Comparison of ENCODE assay signal across 8 cellular contexts in the genomic region with DNA sequence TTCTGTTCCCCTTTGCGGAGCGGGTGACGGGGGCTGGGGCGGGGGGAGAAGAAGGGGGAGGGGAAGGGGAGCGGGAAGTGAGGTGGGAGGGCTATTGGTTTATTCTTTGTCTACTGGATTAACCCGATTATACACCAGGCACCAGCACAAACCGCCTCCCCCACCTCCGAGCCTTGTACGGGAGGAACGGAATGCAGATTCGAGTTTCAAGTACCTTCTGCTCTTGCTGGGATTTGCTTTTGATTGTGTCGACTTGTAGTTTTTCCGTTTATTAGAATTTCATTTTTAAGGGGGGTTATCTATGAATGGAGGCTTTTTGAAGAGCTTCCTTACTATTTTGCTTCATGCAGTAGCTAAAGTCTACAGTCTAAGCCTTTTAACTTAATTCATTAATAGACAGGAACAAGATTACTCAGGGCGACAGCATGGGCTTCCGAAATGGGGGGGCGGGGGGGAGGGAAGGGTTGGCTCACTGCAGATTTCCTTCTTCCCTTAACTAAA. TPM values are rescaled to one million over a fixed set of nuclear protein-coding genes. Genes with fewer than 3 reads are reported as not detected.
DNase-seq lines count a peak whose midpoint lies in the region; ATAC-seq and TF ChIP-seq lines count a peak whose summit lies in the region.

No MANE protein-coding gene starts in this region.

- DNase-seq in DMS 273 (lab: John Stamatoyannopoulos, UW; ENCODE audit: unreplicated experiment) (peak; percentile 75), heart left ventricle (peak; percentile 50 to 76 (median 69)), trophoblast cell (peak in 1 of 2 donors; percentile 21), HFFc6 (no peak)
- DNase-seq in activated T-helper 1 cell treated with anti-CD3 and anti-CD28 coated beads, Interleukin-12 subunit alpha, Interleukin-12 subunit beta, Interleukin-2, Interleukin-4 antibody, amounts not matched to agents 30 ng/mL and 10 ng/mL and 1 ng/mL, durations not matched to agents 14 hours and 24 hours and 36 hours (ENCODE audit: low spot score) = no peak
- no peak for DNase-seq in activated effector memory CD4-positive, alpha-beta T cell treated with anti-CD3 and anti-CD28 coated beads, Interleukin-2, amount 50 U/mL, for 16 hours

- H3K9ac ChIP-seq in Loucy (ENCODE audit: low read depth, low read length, poor library complexity, severe bottlenecking) = peak overlapping the region; percentile 88
- no peak overlapping the region for H3K9ac ChIP-seq in trophoblast cell (ENCODE audit: low read length)

- H2BK12ac ChIP-seq in trophoblast cell (ENCODE audit: low read length) = no peak overlapping the region

- H3K14ac ChIP-seq in trophoblast cell (ENCODE audit: low read length) = no peak overlapping the region

- no peaks in the 10 kb centered on the region for H3K9me3 Mint-ChIP-seq in activated T-helper 1 cell treated with anti-CD3 and anti-CD28 coated beads, Interleukin-12 subunit alpha, Interleukin-12 subunit beta, Interleukin-2, Interleukin-4 antibody, amounts not matched to agents 30 ng/mL and 10 ng/mL and 1 ng/mL, durations not matched to agents 14 hours and 24 hours and 36 hours
- H3K9me3 Mint-ChIP-seq in HFFc6 = no peaks in the 10 kb centered on the region

- H3K4me1 ChIP-seq in Loucy (ENCODE audit: insufficient read depth, low read length, poor library complexity, severe bottlenecking) (peaks cover 31% of the 10 kb centered on the region), heart left ventricle (peaks cover 0 to 31% (median 16%) of the 10 kb centered on the region in 12 donors), trophoblast cell (ENCODE audit: control insufficient read depth in 1 of 2, insufficient read depth in 2 of 2, low read length in 2 of 2) (peaks cover 0 to 10% of the 10 kb centered on the region in 2 experiments)

- no peak overlapping the region for H3K23ac ChIP-seq in trophoblast cell (ENCODE audit: low read length)

- no peaks in the 10 kb centered on the region for H3K9me2 ChIP-seq in Loucy (replicated peaks; ENCODE audit: low read depth, low read length)

- no peak for TF ChIP-seq POLR2A in heart left ventricle (IDR thresholded peaks at IDR 0.05)

- H3K18ac ChIP-seq in trophoblast cell (ENCODE audit: low read length) = no peak overlapping the region

- H3K9me3 ChIP-seq in Loucy (ENCODE audit: insufficient read depth, low read depth, low read length) (no peaks in the 10 kb centered on the region), heart left ventricle (no peaks in the 10 kb centered on the region), trophoblast cell (ENCODE audit: insufficient read depth, low read depth, low read length) (no peaks in the 10 kb centered on the region)

- H3K4me2 ChIP-seq in Loucy (ENCODE audit: low read depth, low read length, poor library complexity, severe bottlenecking) = peak overlapping the region; percentile 87
- H3K4me2 ChIP-seq in trophoblast cell (ENCODE audit: low read length) = peak overlapping the region; percentile 83

- H3K79me1 ChIP-seq in trophoblast cell (ENCODE audit: low read length) = peaks cover 22% of the 10 kb centered on the region

- H3K27me3 Mint-ChIP-seq in activated T-helper 1 cell treated with anti-CD3 and anti-CD28 coated beads, Interleukin-12 subunit alpha, Interleukin-12 subunit beta, Interleukin-2, Interleukin-4 antibody, amounts not matched to agents 30 ng/mL and 10 ng/mL and 1 ng/mL, durations not matched to agents 14 hours and 24 hours and 36 hours (ENCODE audit: insufficient read depth) = peaks cover 52% of the 10 kb centered on the region
- peaks cover 2% of the 10 kb centered on the region for H3K27me3 Mint-ChIP-seq in HFFc6 (ENCODE audit: insufficient read depth)

- no peak overlapping the region for H4K12ac ChIP-seq in trophoblast cell (ENCODE audit: low read depth, low read length)

- no peaks in the 10 kb centered on the region for H3F3A ChIP-seq in Loucy (ENCODE audit: low read depth)

- H3K27ac Mint-ChIP-seq in activated T-helper 1 cell treated with anti-CD3 and anti-CD28 coated beads, Interleukin-12 subunit alpha, Interleukin-12 subunit beta, Interleukin-2, Interleukin-4 antibody, amounts not matched to agents 30 ng/mL and 10 ng/mL and 1 ng/mL, durations not matched to agents 14 hours and 24 hours and 36 hours = no peak overlapping the region
- H3K27ac Mint-ChIP-seq in HFFc6 = no peak overlapping the region; the same call in 1 of the 2 replicates

- H3K79me2 ChIP-seq in Loucy (ENCODE audit: insufficient read depth, low read length) = peaks cover 39% of the 10 kb centered on the region
- peaks cover 26% of the 10 kb centered on the region for H3K79me2 ChIP-seq in trophoblast cell (ENCODE audit: control insufficient read depth, insufficient read depth, low read length, poor library complexity)

- no peak overlapping the region for H3K4ac ChIP-seq in trophoblast cell (ENCODE audit: low read depth, low read length)

- H3K4me3 Mint-ChIP-seq in activated T-helper 1 cell treated with anti-CD3 and anti-CD28 coated beads, Interleukin-12 subunit alpha, Interleukin-12 subunit beta, Interleukin-2, Interleukin-4 antibody, amounts not matched to agents 30 ng/mL and 10 ng/mL and 1 ng/mL, durations not matched to agents 14 hours and 24 hours and 36 hours = peak overlapping the region; percentile 39
- H3K4me3 Mint-ChIP-seq in HFFc6 = no peak overlapping the region; the same call in 1 of the 2 replicates

- no peak overlapping the region for H4K91ac ChIP-seq in trophoblast cell (ENCODE audit: low read depth, low read length)

- peaks cover 31% of the 10 kb centered on the region for H4K20me1 ChIP-seq in Loucy (ENCODE audit: insufficient read depth, low read length, poor library complexity, severe bottlenecking)

- intact Hi-C loops in activated T-helper 1 cell treated with anti-CD3 and anti-CD28 coated beads, Interleukin-12 subunit alpha, Interleukin-12 subunit beta, Interleukin-2, Interleukin-4 antibody, amounts not matched to agents 30 ng/mL and 10 ng/mL and 1 ng/mL, durations not matched to agents 14 hours and 24 hours and 36 hours (cut with micrococcal nuclease) = loop anchor here (2.0 to 5.0 kb wide), 2 partner anchors 675 to 1745 kb away; no protein-coding TSS in a partner anchor
- intact Hi-C loops in heart left ventricle (cut with DNase I) = loop anchor here in 8 of 10 donors (1.0 to 10.0 kb wide), 21 partner anchors 133 to 935 kb away; partner anchors contain the start of gene RBM26 (in 1 of the 8)

- peaks cover 18% of the 10 kb centered on the region for H3K4me1 Mint-ChIP-seq in activated T-helper 1 cell treated with anti-CD3 and anti-CD28 coated beads, Interleukin-12 subunit alpha, Interleukin-12 subunit beta, Interleukin-2, Interleukin-4 antibody, amounts not matched to agents 30 ng/mL and 10 ng/mL and 1 ng/mL, durations not matched to agents 14 hours and 24 hours and 36 hours (ENCODE audit: low read depth)
- peaks cover 31% of the 10 kb centered on the region for H3K4me1 Mint-ChIP-seq in HFFc6 (ENCODE audit: low read depth)

- H2AFZ ChIP-seq in Loucy (ENCODE audit: low read length) (peak overlapping the region; percentile 57), trophoblast cell (ENCODE audit: insufficient read depth, low read length, poor library complexity) (no peak overlapping the region)

- peak overlapping the region; percentile 73 for H4K8ac ChIP-seq in trophoblast cell (ENCODE audit: low read depth, low read length)

- H3K36me3 Mint-ChIP-seq in activated T-helper 1 cell treated with anti-CD3 and anti-CD28 coated beads, Interleukin-12 subunit alpha, Interleukin-12 subunit beta, Interleukin-2, Interleukin-4 antibody, amounts not matched to agents 30 ng/mL and 10 ng/mL and 1 ng/mL, durations not matched to agents 14 hours and 24 hours and 36 hours (ENCODE audit: low read depth) = no peaks in the 10 kb centered on the region
- H3K36me3 Mint-ChIP-seq in HFFc6 (ENCODE audit: low read depth) = peaks cover 4% of the 10 kb centered on the region

- H3K36me3 ChIP-seq in Loucy (ENCODE audit: insufficient read depth, low read length) (peaks cover 4% of the 10 kb centered on the region; the same call in 1 of the 2 replicates), heart left ventricle (peaks cover 0 to 12% (median 6%) of the 10 kb centered on the region in 9 donors), trophoblast cell (ENCODE audit: control insufficient read depth in 1 of 2, insufficient read depth in 2 of 2, low read length in 2 of 2) (peaks cover 7 to 8% of the 10 kb centered on the region in 2 experiments)

- no peak overlapping the region for H2AK5ac ChIP-seq in trophoblast cell (ENCODE audit: low read length)

- H3K27ac ChIP-seq in heart left ventricle (peak overlapping the region; percentile 89 to 100 (median 98)), trophoblast cell (ENCODE audit: low read depth, low read length) (peak overlapping the region; percentile 95)

- TF ChIP-seq CTCF in Loucy (conservative IDR thresholded peaks at IDR 0.05; ENCODE audit: low read length) (no peak), heart left ventricle (IDR thresholded peaks at IDR 0.05) (no peak), HFFc6 (IDR thresholded peaks at IDR 0.05) (no peak)

- peak in 2 of 4 donors; percentile 6 to 17 for ATAC-seq in heart left ventricle
- ATAC-seq in GM21447 (IDR thresholded peaks at IDR 0.05; ENCODE audit: unreplicated experiment) = no peak

- H2BK5ac ChIP-seq in trophoblast cell (ENCODE audit: low read depth, low read length, poor library complexity) = no peak overlapping the region

- no peak overlapping the region for H2BK120ac ChIP-seq in trophoblast cell (ENCODE audit: insufficient read depth, low read length, poor library complexity)

- peak overlapping the region; percentile 90 for H3K4me3 ChIP-seq in Loucy (ENCODE audit: low read length, poor library complexity, severe bottlenecking)
- H3K4me3 ChIP-seq in heart left ventricle = peak overlapping the region; percentile 69 to 97 (median 94)
- H3K4me3 ChIP-seq in trophoblast cell (ENCODE audit: low read depth, low read length) = no peak overlapping the region

- WGBS in heart left ventricle, 4 donors = 0 to 1% (median 0%) methylated on average over 15 to 16 of the region's 16 CpGs
- no CpG with 5 or more reads among the region's 16 CpGs for WGBS in trophoblast cell (ENCODE audit: extremely low coverage, insufficient coverage, insufficient read length)

- H3K27me3 ChIP-seq in Loucy (ENCODE audit: insufficient read depth, low read length, poor library complexity, severe bottlenecking) (no peaks in the 10 kb centered on the region), heart left ventricle (no peaks in the 10 kb centered on the region), trophoblast cell (ENCODE audit: insufficient read depth, low read length) (no peaks in the 10 kb centered on the region)

RNA-seq across cellular contexts. Expression of gene SPRY2, which starts 0.9 kb away (rescaled TPM):
- total RNA-seq in activated T-helper 1 cell treated with anti-CD3 and anti-CD28 coated beads, Interleukin-12 subunit alpha, Interleukin-12 subunit beta, Interleukin-2, Interleukin-4 antibody, amounts not matched to agents 30 ng/mL and 10 ng/mL and 1 ng/mL, durations not matched to agents 14 hours and 24 hours and 36 hours = 0.08 and 0.10 TPM in 2 replicates
- total RNA-seq in heart left ventricle = 10 to 100 TPM; 27.9 to 48.6 (median 31.7) TPM
- polyA plus RNA-seq in heart left ventricle = 10 to 100 TPM; 18.0 to 38.7 TPM
- polyA plus RNA-seq in trophoblast cell (2013) = 25.2 and 27.9 TPM in 2 replicates
- total RNA-seq in HFFc6 (2021; fragmentation: NEBNext Ultra II Directional; extraction: Animal tissue kit (Norgen Biotek cat#: 25700)) = 10 to 100 TPM; 33.9 to 42.5 (median 41.5) TPM

Comparison
In these comparisons a context has a peak if more than half of its experiments do, and no peak if none do; other contexts are left out.
1. DNase-seq: peak in DMS 273 (single experiment) and heart left ventricle (5 of 5); none in activated T-helper 1 cell treated with anti-CD3 and anti-CD28 coated beads, Interleukin-12 subunit alpha, Interleukin-12 subunit beta, Interleukin-2, Interleukin-4 antibody, amounts not matched to agents 30 ng/mL and 10 ng/mL and 1 ng/mL, durations not matched to agents 14 hours and 24 hours and 36 hours (single experiment), activated effector memory CD4-positive, alpha-beta T cell treated with anti-CD3 and anti-CD28 coated beads, Interleukin-2, amount 50 U/mL, for 16 hours (single experiment) and HFFc6 (single experiment).
2. RNA of gene SPRY2, which starts 0.9 kb away (total RNA-seq): 33.9 to 42.5 TPM in HFFc6 and 27.9 to 48.6 TPM in heart left ventricle; 0.08 to 0.10 TPM in activated T-helper 1 cell treated with anti-CD3 and anti-CD28 coated beads, Interleukin-12 subunit alpha, Interleukin-12 subunit beta, Interleukin-2, Interleukin-4 antibody, amounts not matched to agents 30 ng/mL and 10 ng/mL and 1 ng/mL, durations not matched to agents 14 hours and 24 hours and 36 hours; every median in the first group is over 10 times any median in the second.